ENCODE assay signal across 21 cellular contexts in the genomic region with DNA sequence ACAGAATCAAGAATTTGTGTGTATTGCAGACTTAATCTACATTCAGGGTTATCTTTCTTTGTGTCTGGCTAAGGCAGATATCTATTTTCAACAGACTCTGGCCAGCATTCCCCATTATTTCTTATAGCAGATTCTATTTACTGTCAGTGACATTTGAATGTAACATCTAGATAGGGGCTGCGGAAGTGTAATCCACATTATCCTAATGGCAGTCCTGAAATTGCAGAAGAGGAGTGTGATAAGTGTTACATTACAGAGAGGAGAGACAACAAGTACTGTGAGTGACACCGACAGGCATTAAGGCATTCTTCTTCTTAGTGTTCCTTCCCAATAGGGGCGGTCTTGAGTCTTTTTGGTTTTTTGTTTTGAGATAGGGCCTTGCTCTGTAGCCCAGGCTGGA.
"Had no signal": no experiment of that assay in that cellular context is flagged by ENCODE, and none has a peak within 500 bp of the region (broad histone marks: within the 10 kb centered on the region; RNA-seq: fewer than 3 reads in every experiment).

No MANE protein-coding gene starts in this region.

- H3K79me2 ChIP-seq: hepatocyte had no signal

- H3K36me3 ChIP-seq: esophagus muscularis mucosa, gastroesophageal sphincter, heart left ventricle, left lung, lower lobe of right lung had no signal

- H2AFZ ChIP-seq: hepatocyte had no signal

- H3K27me3 ChIP-seq: dorsolateral prefrontal cortex, esophagus muscularis mucosa, foreskin keratinocyte, gastroesophageal sphincter, heart left ventricle, hepatocyte, left lung had no signal

- H3K4me1 ChIP-seq: esophagus muscularis mucosa, foreskin keratinocyte, gastroesophageal sphincter, heart left ventricle, left lung, lower lobe of right lung had no signal

- H3K27ac ChIP-seq: coronary artery, dorsolateral prefrontal cortex, esophagus muscularis mucosa, foreskin keratinocyte, gastroesophageal sphincter, heart left ventricle, hepatocyte, left lung, lower lobe of right lung had no signal

- ATAC-seq: foreskin keratinocyte; gastroesophageal sphincter; heart left ventricle; left cardiac atrium; left lung; left ventricle myocardium superior; lower lobe of right lung; naive thymus-derived CD4-positive, alpha-beta T cell had no signal

- H3K9me3 ChIP-seq: esophagus muscularis mucosa, gastroesophageal sphincter, left lung, lower lobe of right lung had no signal

- DNase-seq: dermis blood vessel endothelial cell; dorsolateral prefrontal cortex; effector CD4-positive, alpha-beta T cell; effector memory CD4-positive, alpha-beta T cell; foreskin keratinocyte; heart left ventricle; hypothalamus; immature natural killer cell; islet precursor cell; kidney; left cardiac atrium; left lung; left ventricle myocardium superior; lower lobe of right lung; mesenchymal stem cell; midbrain; naive thymus-derived CD4-positive, alpha-beta T cell had no signal

- H3K4me2 ChIP-seq: hepatocyte had no signal

- H3K4me3 ChIP-seq: coronary artery, dorsolateral prefrontal cortex, esophagus muscularis mucosa, gastroesophageal sphincter, heart left ventricle, hepatocyte, left lung, lower lobe of right lung had no signal
